ENCODE assay signal across 24 cellular contexts in genomic region chr3:151009981-151010380, GRCh38. TPM values are rescaled to one million over a fixed set of nuclear protein-coding genes. Genes with fewer than 3 reads are reported as not detected.
"Had no signal": no experiment of that assay in that cellular context is flagged by ENCODE, and none has a peak within 500 bp of the region (broad histone marks: within the 10 kb centered on the region; RNA-seq: fewer than 3 reads in every experiment).

No MANE protein-coding gene starts in this region.

- H3K27ac ChIP-seq: brain microvascular endothelial cell, prostate gland, right atrium auricular region, thyroid gland had no signal

- H3K9me3 Mint-ChIP-seq: activated CD4-positive, alpha-beta memory T cell treated with anti-CD3 and anti-CD28 coated beads, Interleukin-2, amount 10 ng/mL, durations not matched to agents 7 days and 5 days; activated naive CD4-positive, alpha-beta T cell treated with anti-CD3 and anti-CD28 coated beads for 36 hours had no signal

- H3K36me3 Mint-ChIP-seq: activated CD8-positive, alpha-beta memory T cell treated with anti-CD3 and anti-CD28 coated beads, Interleukin-2, amount 10 ng/mL, durations not matched to agents 7 days and 5 days had no signal

- DNase-seq: activated CD4-positive, alpha-beta memory T cell treated with anti-CD3 and anti-CD28 coated beads, Interleukin-2, amount 10 ng/mL, durations not matched to agents 7 days and 5 days; activated CD4-positive, alpha-beta T cell treated with anti-CD3 and anti-CD28 coated beads for 36 hours; activated CD8-positive, alpha-beta memory T cell treated with anti-CD3 and anti-CD28 coated beads, Interleukin-2, amount 10 ng/mL, durations not matched to agents 7 days and 5 days; activated naive CD4-positive, alpha-beta T cell treated with anti-CD3 and anti-CD28 coated beads for 36 hours; aorta; brain microvascular endothelial cell; effector CD4-positive, alpha-beta T cell; foreskin melanocyte; stimulated activated CD4-positive, alpha-beta T cell treated with anti-CD3 and anti-CD28 coated beads, Interleukin-2, amount 100 ng/mL, for 24 hours; stimulated activated naive CD4-positive, alpha-beta T cell treated with Interleukin-2 at 50 U/mL for 16 hours; SW 1271; T-helper 2 cell; thyroid gland had no signal

- H3K4me3 ChIP-seq: prostate gland, right atrium auricular region, thyroid gland had no signal

- H3K27me3 ChIP-seq: right atrium auricular region, thyroid gland had no signal

- H3K4me3 Mint-ChIP-seq: activated CD4-positive, alpha-beta memory T cell treated with anti-CD3 and anti-CD28 coated beads, Interleukin-2, amount 10 ng/mL, durations not matched to agents 7 days and 5 days; activated CD4-positive, alpha-beta T cell treated with anti-CD3 and anti-CD28 coated beads for 36 hours; activated CD8-positive, alpha-beta memory T cell treated with anti-CD3 and anti-CD28 coated beads, Interleukin-2, amount 10 ng/mL, durations not matched to agents 7 days and 5 days; activated naive CD4-positive, alpha-beta T cell treated with anti-CD3 and anti-CD28 coated beads for 36 hours had no signal

- H3K9me3 ChIP-seq: prostate gland, right atrium auricular region, thyroid gland had no signal

- H3K36me3 ChIP-seq: brain microvascular endothelial cell, prostate gland, right atrium auricular region, thyroid gland had no signal

- H3K4me1 ChIP-seq: prostate gland, right atrium auricular region, thyroid gland had no signal

- ATAC-seq: activated CD4-positive, alpha-beta T cell treated with anti-CD3 and anti-CD28 coated beads for 36 hours; activated CD8-positive, alpha-beta memory T cell treated with anti-CD3 and anti-CD28 coated beads, Interleukin-2, amount 10 ng/mL, durations not matched to agents 7 days and 5 days; esophagus mucosa; left lobe of liver had no signal

- H3K4me1 Mint-ChIP-seq: activated CD4-positive, alpha-beta memory T cell treated with anti-CD3 and anti-CD28 coated beads, Interleukin-2, amount 10 ng/mL, durations not matched to agents 7 days and 5 days; activated CD4-positive, alpha-beta T cell treated with anti-CD3 and anti-CD28 coated beads for 36 hours; activated CD8-positive, alpha-beta memory T cell treated with anti-CD3 and anti-CD28 coated beads, Interleukin-2, amount 10 ng/mL, durations not matched to agents 7 days and 5 days had no signal

RNA-seq across cellular contexts. Expression of gene CLRN1, which starts 37.5 kb away (rescaled TPM):
- total RNA-seq: activated CD4-positive, alpha-beta memory T cell treated with anti-CD3 and anti-CD28 coated beads, Interleukin-2, amount 10 ng/mL, durations not matched to agents 7 days and 5 days; activated CD4-positive, alpha-beta T cell treated with anti-CD3 and anti-CD28 coated beads for 36 hours; activated CD8-positive, alpha-beta memory T cell treated with anti-CD3 and anti-CD28 coated beads, Interleukin-2, amount 10 ng/mL, durations not matched to agents 7 days and 5 days; activated naive CD4-positive, alpha-beta T cell treated with anti-CD3 and anti-CD28 coated beads for 36 hours; aorta; esophagus mucosa; left lobe of liver; lung microvascular endothelial cell; mononuclear cell; osteoblast; right atrium auricular region; skeletal muscle tissue; subcutaneous adipose tissue; thyroid gland; urinary bladder had no signal
- polyA plus RNA-seq: aorta, keratinocyte, urinary bladder had no signal
